ENCODE assay signal across 1 cellular context in the genomic region with DNA sequence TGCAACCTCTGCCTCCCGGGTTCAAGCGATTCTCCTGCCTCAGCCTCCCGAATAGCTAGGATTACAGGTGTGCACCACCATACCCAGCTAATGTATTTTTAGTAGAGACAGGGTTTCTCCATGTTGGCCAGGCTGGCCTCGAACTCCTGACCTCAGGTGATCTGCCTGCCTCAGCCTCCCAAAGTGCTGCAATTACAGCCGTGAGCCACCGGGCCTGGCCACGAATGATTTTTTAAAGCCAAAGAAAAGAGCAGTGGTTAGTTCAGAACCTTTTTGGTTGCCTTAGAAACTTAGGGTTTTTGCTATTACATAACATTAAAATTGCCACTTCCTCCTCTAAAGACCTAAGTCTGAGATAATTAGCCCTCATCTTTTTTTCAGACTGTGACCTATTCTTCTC.
TF ChIP-seq lines count a peak whose summit lies in the region.

No MANE protein-coding gene starts in this region.

TF ChIP-seq in GM12878, 131 proteins besides CTCF, POLR2A, EP300 and RAD21:
- TF ChIP-seq ZNF384 (IDR thresholded peaks at IDR 0.05; ENCODE audit: borderline replicate concordance, low read depth, low read length) (peak; percentile 44; the same call in 1 of the 2 replicates), ZNF217 (IDR thresholded peaks at IDR 0.05) (peak; percentile 94), ZNF24 (IDR thresholded peaks at IDR 0.05) (peak; percentile 56; the same call in 1 of the 2 replicates), SPI1 (IDR thresholded peaks at IDR 0.05; ENCODE audit: borderline replicate concordance, insufficient read depth, low read depth, low read length) (peak; percentile 77; the same call in 1 of the 2 replicates), RUNX3 (IDR thresholded peaks at IDR 0.05; ENCODE audit: low read length) (peak; percentile 57; the same call in 1 of the 2 replicates), YY1 (IDR thresholded peaks at IDR 0.05; ENCODE audit: low read depth, low read length) (0 out of 2 replicates have a peak, but pooled peaks have one; percentile 20), HDGF (IDR thresholded peaks at IDR 0.05) (0 out of 2 replicates have a peak, but pooled peaks have one; percentile 28), NR2F1 (conservative IDR thresholded peaks at IDR 0.05) (peak; percentile 37; the same call in 1 of the 2 replicates), NBN (IDR thresholded peaks at IDR 0.05) (peak; percentile 70; the same call in 1 of the 2 replicates), MEF2B (IDR thresholded peaks at IDR 0.05; ENCODE audit: partially characterized antibody, poor library complexity, severe bottlenecking) (peak; percentile 28), SMARCA5 (IDR thresholded peaks at IDR 0.05) (peak; percentile 84), FOXM1 (IDR thresholded peaks at IDR 0.05; ENCODE audit: low read depth, low read length) (peak; percentile 27; the same call in 1 of the 2 replicates), DPF2 (IDR thresholded peaks at IDR 0.05) (0 out of 2 replicates have a peak, but pooled peaks have one; percentile 29), BHLHE40 (IDR thresholded peaks at IDR 0.05; ENCODE audit: borderline replicate concordance in 1 of 2, low read depth in 2 of 2, low read length in 1 of 2) (peak in 1 of 2 experiments; percentile 31; a peak in 1 of 4 replicates), ATF7 (IDR thresholded peaks at IDR 0.05; ENCODE audit: low read depth) (peak; percentile 65), MTA2 (IDR thresholded peaks at IDR 0.05; ENCODE audit: low read depth) (peak; percentile 80)
- TF ChIP-seq, protein P1, sequence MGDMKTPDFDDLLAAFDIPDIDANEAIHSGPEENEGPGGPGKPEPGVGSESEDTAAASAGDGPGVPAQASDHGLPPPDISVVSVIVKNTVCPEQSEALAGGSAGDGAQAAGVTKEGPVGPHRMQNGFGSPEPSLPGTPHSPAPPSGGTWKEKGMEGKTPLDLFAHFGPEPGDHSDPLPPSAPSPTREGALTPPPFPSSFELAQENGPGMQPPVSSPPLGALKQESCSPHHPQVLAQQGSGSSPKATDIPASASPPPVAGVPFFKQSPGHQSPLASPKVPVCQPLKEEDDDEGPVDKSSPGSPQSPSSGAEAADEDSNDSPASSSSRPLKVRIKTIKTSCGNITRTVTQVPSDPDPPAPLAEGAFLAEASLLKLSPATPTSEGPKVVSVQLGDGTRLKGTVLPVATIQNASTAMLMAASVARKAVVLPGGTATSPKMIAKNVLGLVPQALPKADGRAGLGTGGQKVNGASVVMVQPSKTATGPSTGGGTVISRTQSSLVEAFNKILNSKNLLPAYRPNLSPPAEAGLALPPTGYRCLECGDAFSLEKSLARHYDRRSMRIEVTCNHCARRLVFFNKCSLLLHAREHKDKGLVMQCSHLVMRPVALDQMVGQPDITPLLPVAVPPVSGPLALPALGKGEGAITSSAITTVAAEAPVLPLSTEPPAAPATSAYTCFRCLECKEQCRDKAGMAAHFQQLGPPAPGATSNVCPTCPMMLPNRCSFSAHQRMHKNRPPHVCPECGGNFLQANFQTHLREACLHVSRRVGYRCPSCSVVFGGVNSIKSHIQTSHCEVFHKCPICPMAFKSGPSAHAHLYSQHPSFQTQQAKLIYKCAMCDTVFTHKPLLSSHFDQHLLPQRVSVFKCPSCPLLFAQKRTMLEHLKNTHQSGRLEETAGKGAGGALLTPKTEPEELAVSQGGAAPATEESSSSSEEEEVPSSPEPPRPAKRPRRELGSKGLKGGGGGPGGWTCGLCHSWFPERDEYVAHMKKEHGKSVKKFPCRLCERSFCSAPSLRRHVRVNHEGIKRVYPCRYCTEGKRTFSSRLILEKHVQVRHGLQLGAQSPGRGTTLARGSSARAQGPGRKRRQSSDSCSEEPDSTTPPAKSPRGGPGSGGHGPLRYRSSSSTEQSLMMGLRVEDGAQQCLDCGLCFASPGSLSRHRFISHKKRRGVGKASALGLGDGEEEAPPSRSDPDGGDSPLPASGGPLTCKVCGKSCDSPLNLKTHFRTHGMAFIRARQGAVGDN (IDR thresholded peaks at IDR 0.05): peak; percentile 41; the same call in 1 of the 2 replicates
- TF ChIP-seq, protein P2, sequence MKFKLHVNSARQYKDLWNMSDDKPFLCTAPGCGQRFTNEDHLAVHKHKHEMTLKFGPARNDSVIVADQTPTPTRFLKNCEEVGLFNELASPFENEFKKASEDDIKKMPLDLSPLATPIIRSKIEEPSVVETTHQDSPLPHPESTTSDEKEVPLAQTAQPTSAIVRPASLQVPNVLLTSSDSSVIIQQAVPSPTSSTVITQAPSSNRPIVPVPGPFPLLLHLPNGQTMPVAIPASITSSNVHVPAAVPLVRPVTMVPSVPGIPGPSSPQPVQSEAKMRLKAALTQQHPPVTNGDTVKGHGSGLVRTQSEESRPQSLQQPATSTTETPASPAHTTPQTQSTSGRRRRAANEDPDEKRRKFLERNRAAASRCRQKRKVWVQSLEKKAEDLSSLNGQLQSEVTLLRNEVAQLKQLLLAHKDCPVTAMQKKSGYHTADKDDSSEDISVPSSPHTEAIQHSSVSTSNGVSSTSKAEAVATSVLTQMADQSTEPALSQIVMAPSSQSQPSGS (IDR thresholded peaks at IDR 0.05; ENCODE audit: low read length): peak; percentile 19; the same call in 1 of the 2 replicates
- TF ChIP-seq, protein P3, sequence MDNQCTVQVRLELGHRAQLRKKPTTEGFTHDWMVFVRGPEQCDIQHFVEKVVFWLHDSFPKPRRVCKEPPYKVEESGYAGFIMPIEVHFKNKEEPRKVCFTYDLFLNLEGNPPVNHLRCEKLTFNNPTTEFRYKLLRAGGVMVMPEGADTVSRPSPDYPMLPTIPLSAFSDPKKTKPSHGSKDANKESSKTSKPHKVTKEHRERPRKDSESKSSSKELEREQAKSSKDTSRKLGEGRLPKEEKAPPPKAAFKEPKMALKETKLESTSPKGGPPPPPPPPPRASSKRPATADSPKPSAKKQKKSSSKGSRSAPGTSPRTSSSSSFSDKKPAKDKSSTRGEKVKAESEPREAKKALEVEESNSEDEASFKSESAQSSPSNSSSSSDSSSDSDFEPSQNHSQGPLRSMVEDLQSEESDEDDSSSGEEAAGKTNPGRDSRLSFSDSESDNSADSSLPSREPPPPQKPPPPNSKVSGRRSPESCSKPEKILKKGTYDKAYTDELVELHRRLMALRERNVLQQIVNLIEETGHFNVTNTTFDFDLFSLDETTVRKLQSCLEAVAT (IDR thresholded peaks at IDR 0.05): peak; percentile 50; the same call in 1 of the 2 replicates
- TF ChIP-seq, protein P4, sequence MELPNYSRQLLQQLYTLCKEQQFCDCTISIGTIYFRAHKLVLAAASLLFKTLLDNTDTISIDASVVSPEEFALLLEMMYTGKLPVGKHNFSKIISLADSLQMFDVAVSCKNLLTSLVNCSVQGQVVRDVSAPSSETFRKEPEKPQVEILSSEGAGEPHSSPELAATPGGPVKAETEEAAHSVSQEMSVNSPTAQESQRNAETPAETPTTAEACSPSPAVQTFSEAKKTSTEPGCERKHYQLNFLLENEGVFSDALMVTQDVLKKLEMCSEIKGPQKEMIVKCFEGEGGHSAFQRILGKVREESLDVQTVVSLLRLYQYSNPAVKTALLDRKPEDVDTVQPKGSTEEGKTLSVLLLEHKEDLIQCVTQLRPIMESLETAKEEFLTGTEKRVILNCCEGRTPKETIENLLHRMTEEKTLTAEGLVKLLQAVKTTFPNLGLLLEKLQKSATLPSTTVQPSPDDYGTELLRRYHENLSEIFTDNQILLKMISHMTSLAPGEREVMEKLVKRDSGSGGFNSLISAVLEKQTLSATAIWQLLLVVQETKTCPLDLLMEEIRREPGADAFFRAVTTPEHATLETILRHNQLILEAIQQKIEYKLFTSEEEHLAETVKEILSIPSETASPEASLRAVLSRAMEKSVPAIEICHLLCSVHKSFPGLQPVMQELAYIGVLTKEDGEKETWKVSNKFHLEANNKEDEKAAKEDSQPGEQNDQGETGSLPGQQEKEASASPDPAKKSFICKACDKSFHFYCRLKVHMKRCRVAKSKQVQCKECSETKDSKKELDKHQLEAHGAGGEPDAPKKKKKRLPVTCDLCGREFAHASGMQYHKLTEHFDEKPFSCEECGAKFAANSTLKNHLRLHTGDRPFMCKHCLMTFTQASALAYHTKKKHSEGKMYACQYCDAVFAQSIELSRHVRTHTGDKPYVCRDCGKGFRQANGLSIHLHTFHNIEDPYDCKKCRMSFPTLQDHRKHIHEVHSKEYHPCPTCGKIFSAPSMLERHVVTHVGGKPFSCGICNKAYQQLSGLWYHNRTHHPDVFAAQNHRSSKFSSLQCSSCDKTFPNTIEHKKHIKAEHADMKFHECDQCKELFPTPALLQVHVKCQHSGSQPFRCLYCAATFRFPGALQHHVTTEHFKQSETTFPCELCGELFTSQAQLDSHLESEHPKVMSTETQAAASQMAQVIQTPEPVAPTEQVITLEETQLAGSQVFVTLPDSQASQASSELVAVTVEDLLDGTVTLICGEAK (IDR thresholded peaks at IDR 0.05; ENCODE audit: borderline replicate concordance): peak; percentile 12; the same call in 1 of the 2 replicates
- TF ChIP-seq, protein P5, sequence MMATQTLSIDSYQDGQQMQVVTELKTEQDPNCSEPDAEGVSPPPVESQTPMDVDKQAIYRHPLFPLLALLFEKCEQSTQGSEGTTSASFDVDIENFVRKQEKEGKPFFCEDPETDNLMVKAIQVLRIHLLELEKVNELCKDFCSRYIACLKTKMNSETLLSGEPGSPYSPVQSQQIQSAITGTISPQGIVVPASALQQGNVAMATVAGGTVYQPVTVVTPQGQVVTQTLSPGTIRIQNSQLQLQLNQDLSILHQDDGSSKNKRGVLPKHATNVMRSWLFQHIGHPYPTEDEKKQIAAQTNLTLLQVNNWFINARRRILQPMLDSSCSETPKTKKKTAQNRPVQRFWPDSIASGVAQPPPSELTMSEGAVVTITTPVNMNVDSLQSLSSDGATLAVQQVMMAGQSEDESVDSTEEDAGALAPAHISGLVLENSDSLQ (IDR thresholded peaks at IDR 0.05): 0 out of 2 replicates have a peak, but pooled peaks have one; percentile 8
